In the genomic region with DNA sequence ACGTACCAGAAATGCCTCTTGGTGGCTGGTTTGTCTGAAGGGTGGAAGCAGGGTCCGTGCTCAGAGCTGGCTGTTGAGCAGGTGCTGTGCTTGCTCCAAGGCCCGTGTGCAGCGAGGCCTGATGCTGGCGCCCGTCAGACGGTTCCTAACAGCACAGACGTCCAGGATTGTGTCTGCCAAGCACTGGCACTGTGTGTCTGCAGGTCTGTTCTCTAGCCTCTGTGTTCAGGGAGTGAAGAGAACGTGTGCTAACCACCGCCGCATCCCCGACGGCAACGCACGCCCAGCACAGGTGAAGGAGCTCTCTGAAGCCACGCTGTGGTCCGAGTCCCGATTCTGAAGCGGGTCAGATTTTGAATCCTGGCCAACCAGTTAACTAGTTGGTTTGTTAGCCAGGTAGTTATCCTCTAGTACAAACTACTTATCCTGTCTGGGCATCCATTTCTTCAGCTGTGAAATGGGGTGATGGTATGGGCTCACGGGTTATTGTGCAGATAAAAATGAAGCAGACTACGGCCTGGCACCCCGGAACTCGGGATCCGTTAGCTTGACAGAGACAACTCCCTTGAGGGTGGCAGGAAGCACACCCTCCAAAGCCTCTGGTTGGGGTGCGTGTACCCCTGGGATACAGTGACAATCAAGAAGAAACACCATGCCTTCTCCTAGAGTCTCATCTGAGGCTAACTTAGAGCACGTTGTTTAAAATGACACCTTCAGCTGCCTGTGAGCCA, we compare ENCODE assay signal across 12 cellular contexts. TPM values are rescaled to one million over a fixed set of nuclear protein-coding genes. Genes with fewer than 3 reads are reported as not detected.
DNase-seq lines count a peak whose midpoint lies in the region; ATAC-seq, FAIRE-seq and TF ChIP-seq lines count a peak whose summit lies in the region.
"Had no signal": no experiment of that assay in that cellular context is flagged by ENCODE, and none has a peak within 500 bp of the region (broad histone marks: within the 10 kb centered on the region; RNA-seq: fewer than 3 reads in every experiment).

No MANE protein-coding gene starts in this region.

- peak overlapping the region in 7 of 11 experiments; percentile 10 to 41 (median 22); a peak in 7 of 22 replicates for H3K9ac ChIP-seq in BLaER1 treated with 17β-estradiol and CSF1 and Interleukin-3, amounts not matched to agents 10 nM and 100 nM

- no peaks in the 10 kb centered on the region for H3K9me3 Mint-ChIP-seq in HFFc6
- H3K9me3 Mint-ChIP-seq in stimulated activated naive B cell treated with anti-CD40 and anti-IgM and Interleukin-4, amounts not matched to agents 10 μg/mL and 1 μg/mL and 100 μg/mL, for 72 hours = no peaks in the 10 kb centered on the region

- peaks cover 9% of the 10 kb centered on the region for H3K4me1 Mint-ChIP-seq in HFFc6 (ENCODE audit: low read depth)
- H3K4me1 Mint-ChIP-seq in stimulated activated naive B cell treated with anti-CD40 and anti-IgM and Interleukin-4, amounts not matched to agents 10 μg/mL and 1 μg/mL and 100 μg/mL, for 72 hours = peaks cover 4 to 7% of the 10 kb centered on the region in 2 donors

- H3K27ac Mint-ChIP-seq in HFFc6 = peak overlapping the region; percentile 48; the same call in 1 of the 2 replicates
- H3K27ac Mint-ChIP-seq in stimulated activated naive B cell treated with anti-CD40 and anti-IgM and Interleukin-4, amounts not matched to agents 10 μg/mL and 1 μg/mL and 100 μg/mL, for 72 hours = no peak overlapping the region

- H3K4me2 ChIP-seq in BLaER1 treated with 17β-estradiol and CSF1 and Interleukin-3, amounts not matched to agents 10 nM and 100 nM = peak overlapping the region; percentile 49 to 90 (median 62)

- peak overlapping the region in 3 of 11 experiments; percentile 23 to 41 (median 38); a peak in 3 of 22 replicates for H3K27ac ChIP-seq in BLaER1 treated with 17β-estradiol and CSF1 and Interleukin-3, amounts not matched to agents 10 nM and 100 nM
- H3K27ac ChIP-seq in muscle layer of duodenum (ENCODE audit: low read length) = no peak overlapping the region
- H3K27ac ChIP-seq: gastrocnemius medialis had no signal

- H3K27me3 Mint-ChIP-seq in HFFc6 (ENCODE audit: insufficient read depth) = no peaks in the 10 kb centered on the region; the same call in 1 of the 2 replicates
- H3K27me3 Mint-ChIP-seq in stimulated activated naive B cell treated with anti-CD40 and anti-IgM and Interleukin-4, amounts not matched to agents 10 μg/mL and 1 μg/mL and 100 μg/mL, for 72 hours = no peaks in the 10 kb centered on the region

- no peak for TF ChIP-seq CTCF in HFFc6 (IDR thresholded peaks at IDR 0.05)
- TF ChIP-seq CTCF in choroid plexus epithelial cell (conservative IDR thresholded peaks at IDR 0.05; ENCODE audit: low read depth, low read length) = no peak

- no peaks in the 10 kb centered on the region for H3K9me3 ChIP-seq in BLaER1 treated with 17β-estradiol and CSF1 and Interleukin-3, amounts not matched to agents 10 nM and 100 nM (replicated peaks in 1 of 11)
- no peaks in the 10 kb centered on the region for H3K9me3 ChIP-seq in muscle layer of duodenum (ENCODE audit: control insufficient read depth in 1 of 2, low read length in 2 of 2)
- H3K9me3 ChIP-seq: gastrocnemius medialis, tibial nerve had no signal

- peaks cover 11 to 47% (median 35%) of the 10 kb centered on the region in 11 experiments; a peak in 19 of 22 replicates for H4K20me1 ChIP-seq in BLaER1 treated with 17β-estradiol and CSF1 and Interleukin-3, amounts not matched to agents 10 nM and 100 nM

- peak overlapping the region in 2 of 10 experiments; percentile 3 to 12; a peak in 2 of 20 replicates for H3K4me3 ChIP-seq in BLaER1 treated with 17β-estradiol and CSF1 and Interleukin-3, amounts not matched to agents 10 nM and 100 nM
- H3K4me3 ChIP-seq in choroid plexus epithelial cell (ENCODE audit: low read depth, low read length) (peak overlapping the region; percentile 27), muscle layer of duodenum (ENCODE audit: low read depth in 1 of 2, low read length in 2 of 2) (peak overlapping the region; percentile 13 to 31)
- H3K4me3 ChIP-seq: gastrocnemius medialis, tibial nerve had no signal

- FAIRE-seq in HTR-8/SVneo (lab: Jason Lieb, UNC) = no peak
- FAIRE-seq: TTC549 had no signal

- H3K36me3 Mint-ChIP-seq in HFFc6 (ENCODE audit: low read depth) = peaks cover under 1% of the 10 kb centered on the region; the same call in 1 of the 2 replicates
- peaks cover 17 to 29% of the 10 kb centered on the region in 2 donors for H3K36me3 Mint-ChIP-seq in stimulated activated naive B cell treated with anti-CD40 and anti-IgM and Interleukin-4, amounts not matched to agents 10 μg/mL and 1 μg/mL and 100 μg/mL, for 72 hours

- no peak overlapping the region for H3K4me3 Mint-ChIP-seq in HFFc6
- no peak overlapping the region for H3K4me3 Mint-ChIP-seq in stimulated activated naive B cell treated with anti-CD40 and anti-IgM and Interleukin-4, amounts not matched to agents 10 μg/mL and 1 μg/mL and 100 μg/mL, for 72 hours

- ATAC-seq in stimulated activated naive B cell treated with anti-CD40 and anti-IgM and Interleukin-4, amounts not matched to agents 10 μg/mL and 1 μg/mL and 100 μg/mL, for 72 hours (replicated peaks) = no peak
- no peak for ATAC-seq in GM18858 (IDR thresholded peaks at IDR 0.05; ENCODE audit: unreplicated experiment)

- H3K27me3 ChIP-seq in BLaER1 treated with 17β-estradiol and CSF1 and Interleukin-3, amounts not matched to agents 10 nM and 100 nM = no peaks in the 10 kb centered on the region
- H3K27me3 ChIP-seq in muscle layer of duodenum (ENCODE audit: low read depth, low read length) = no peaks in the 10 kb centered on the region
- H3K27me3 ChIP-seq: gastrocnemius medialis, tibial nerve had no signal

- DNase-seq in HFFc6 (no peak), choroid plexus epithelial cell (ENCODE audit: low read depth) (no peak), HTR-8/SVneo (ENCODE audit: insufficient read length, low spot score) (no peak)
- no peak for DNase-seq in stimulated activated naive B cell treated with anti-CD40 and anti-IgM and Interleukin-4, amounts not matched to agents 10 μg/mL and 1 μg/mL and 100 μg/mL, for 72 hours
- DNase-seq in stimulated activated CD4-positive, alpha-beta T cell treated with anti-CD3 and anti-CD28 coated beads, Interleukin-4, amount 100 ng/mL, for 1 hour = no peak

- peaks cover 37 to 50% (median 38%) of the 10 kb centered on the region in 11 experiments for H3K36me3 ChIP-seq in BLaER1 treated with 17β-estradiol and CSF1 and Interleukin-3, amounts not matched to agents 10 nM and 100 nM
- H3K36me3 ChIP-seq in muscle layer of duodenum (ENCODE audit: control insufficient read depth in 1 of 2, insufficient read depth in 2 of 2, low read length in 2 of 2) = peaks cover 25 to 36% of the 10 kb centered on the region in 2 donors

- H3K4me1 ChIP-seq in BLaER1 treated with 17β-estradiol and CSF1 and Interleukin-3, amounts not matched to agents 10 nM and 100 nM = peaks cover 13 to 25% (median 20%) of the 10 kb centered on the region in 10 experiments
- H3K4me1 ChIP-seq in muscle layer of duodenum (ENCODE audit: control insufficient read depth in 1 of 2, insufficient read depth in 2 of 2, low read length in 2 of 2) = peaks cover 5 to 9% of the 10 kb centered on the region in 2 donors

RNA-seq across cellular contexts. Expression of a gene that starts 18.6 kb away (rescaled TPM):
- total RNA-seq in HFFc6 (2021; fragmentation: NEBNext Ultra II Directional; extraction: Animal tissue kit (Norgen Biotek cat#: 25700)) = not detected

RNA-seq across cellular contexts. Expression of a gene that starts 32.6 kb away (rescaled TPM):
- total RNA-seq in HFFc6 (2021; fragmentation: NEBNext Ultra II Directional; extraction: Animal tissue kit (Norgen Biotek cat#: 25700)) = not detected
- total RNA-seq: aorta, gastrocnemius medialis, tibial nerve had no signal
